8 cellular contexts compared by ENCODE assay signal in genomic region chr11:118435233-118435892, GRCh38. TPM values are rescaled to one million over a fixed set of nuclear protein-coding genes. Genes with fewer than 3 reads are reported as not detected.
A peak's percentile ranks its signal among the peaks of the same experiment; 100 is the strongest.
DNase-seq lines count a peak whose midpoint lies in the region; ATAC-seq, FAIRE-seq and TF ChIP-seq lines count a peak whose summit lies in the region.

No MANE protein-coding gene starts in this region.

- no peaks in the 10 kb centered on the region; a peak in 2 of 5 replicates for H3K36me3 ChIP-seq in HepG2 (replicated peaks in 1 of 2; ENCODE audit: control insufficient read depth in 1 of 2, insufficient read depth in 2 of 2, low read length in 2 of 2)

- TF ChIP-seq EP300 in HepG2 (IDR thresholded peaks at IDR 0.05; ENCODE audit: low read depth in 2 of 2, low read length in 2 of 2) (no peak), HepG2 (CRISPR knock-in tag; IDR thresholded peaks at IDR 0.05; ENCODE audit: borderline replicate concordance) (no peak)

- no peaks in the 10 kb centered on the region for H3K9me3 Mint-ChIP-seq in chondrocyte (ENCODE audit: low read depth)

- H3K9ac ChIP-seq in HepG2 (ENCODE audit: insufficient read depth, low read depth, low read length) = peak overlapping the region; percentile 72

- intact Hi-C loops in HepG2 (cut with micrococcal nuclease; ENCODE audit: unreplicated experiment) = loop anchor here (2.0 kb wide), 1 partner anchor 35 kb away; the partner anchor contains the start of gene ATP5MG

- H3K4me1 Mint-ChIP-seq in chondrocyte (ENCODE audit: low read depth) = peaks cover 43% of the 10 kb centered on the region

- peak; percentile 25 to 52; a peak in 2 of 4 replicates for TF ChIP-seq POLR2A in HepG2 (IDR thresholded peaks at IDR 0.05; ENCODE audit: insufficient read depth in 1 of 2, low read depth in 2 of 2, low read length in 2 of 2)

- no peaks in the 10 kb centered on the region for H3K9me3 ChIP-seq in HepG2 (ENCODE audit: low read length)

- CTCF ChIA-PET in HepG2 (lab: Yijun Ruan, JAX; ENCODE audit: low intra/inter-chr PET ratio, low total read pairs) = no interaction called here

- DNase-seq in ACHN (peak; percentile 66), NCI-H446 treated with DMSO at 0.1 percent for 48 hours (lab: John Stamatoyannopoulos, UW) (peak; percentile 88), chondrocyte (ENCODE audit: low spot score) (no peak), HepG2 (ENCODE audit: low spot score) (peak; percentile 75)
- DNase-seq in activated CD4-positive, CD25-positive, alpha-beta regulatory T cell treated with anti-CD3 and anti-CD28 coated beads, Interleukin-2, amount 50 U/mL, for 72 hours = peak; percentile 64
- peak; percentile 41 for DNase-seq in stimulated activated CD8-positive, alpha-beta memory T cell treated with anti-CD3 and anti-CD28 coated beads, Interleukin-12 subunit alpha, Interleukin-12 subunit beta, amount 100 ng/mL, for 24 hours (ENCODE audit: extremely low read depth)

- ATAC-seq in GM18909 (IDR thresholded peaks at IDR 0.05; ENCODE audit: poor library complexity, unreplicated experiment) = peak; percentile 31
- peak; percentile 13 for ATAC-seq in HG03342 (IDR thresholded peaks at IDR 0.05; ENCODE audit: unreplicated experiment)
- peak; percentile 72 for ATAC-seq in HepG2

- FAIRE-seq in HepG2 (lab: Jason Lieb, UNC) = no peak

- peak overlapping the region; percentile 91 for H3K27ac Mint-ChIP-seq in chondrocyte (ENCODE audit: unreplicated experiment)

- TF ChIP-seq CTCF in chondrocyte (IDR thresholded peaks at IDR 0.05) (no peak), HepG2 (CRISPR knock-in tag; IDR thresholded peaks at IDR 0.05) (no peak)

- H2AFZ ChIP-seq in HepG2 (ENCODE audit: low read length) = peak overlapping the region; percentile 89

- peaks cover 53% of the 10 kb centered on the region for H3K4me1 ChIP-seq in HepG2 (ENCODE audit: insufficient read depth, low read length)

- H3K27me3 Mint-ChIP-seq in chondrocyte (ENCODE audit: low read depth) = no peaks in the 10 kb centered on the region

- peak overlapping the region; percentile 93 for H3K4me3 Mint-ChIP-seq in chondrocyte (ENCODE audit: unreplicated experiment)

- H3K4me3 ChIP-seq in HepG2 (replicated peaks in 1 of 3; ENCODE audit: insufficient read depth in 1 of 3, low read depth in 2 of 3, low read length in 3 of 3) = peak overlapping the region; percentile 67 to 84 (median 73)

- POLR2A ChIA-PET in HepG2 (lab: Yijun Ruan, JAX) = interaction anchor here (0.6 to 2.1 kb wide), 11 partner anchors 8 to 397 kb away, joined by 3 to 20 read pairs (median 3); partner anchors contain the start of gene TMEM25

- no peak for TF ChIP-seq RAD21 in HepG2 (CRISPR knock-in tag; IDR thresholded peaks at IDR 0.05)

- H3K79me2 ChIP-seq in HepG2 (ENCODE audit: insufficient read depth, low read length) = peaks cover 38% of the 10 kb centered on the region

- H3K36me3 Mint-ChIP-seq in chondrocyte (ENCODE audit: low read depth) = no peaks in the 10 kb centered on the region

- H3K4me2 ChIP-seq in HepG2 (ENCODE audit: low read depth, low read length) = peak overlapping the region; percentile 100

- no peaks in the 10 kb centered on the region for H3K27me3 ChIP-seq in HepG2 (ENCODE audit: control insufficient read depth in 1 of 2, insufficient read depth in 2 of 2, low read length in 2 of 2)

- peaks cover 27% of the 10 kb centered on the region for H4K20me1 ChIP-seq in HepG2 (ENCODE audit: insufficient read depth, low read length)

- in situ Hi-C loops in ACHN (cut with HindIII; ENCODE audit: low pct_ligation_motif_present, low pct_unique_long_range_greater_than_20kb, low sequenced_read_pairs) = no loop called here
- in situ Hi-C loops in HepG2 (cut with HindIII; ENCODE audit: extremely low pct_ligation_motif_present, low pct_unique_long_range_greater_than_20kb) = no loop called here

- peak overlapping the region; percentile 87 for H3K27ac ChIP-seq in HepG2 (ENCODE audit: extremely low read length, insufficient read depth, low read length)

- 0% methylated on average over 38 of the region's 38 CpGs for WGBS in HepG2 (ENCODE audit: low lambda C conversion rate)

- BruUV-seq in HepG2 (replicated peaks; lab: Mats Ljungman, UMichigan) = TSS peak; percentile 70

TF ChIP-seq in HepG2, 621 proteins besides CTCF, POLR2A, EP300 and RAD21 (continues in another document):
- TF ChIP-seq TOE1 (CRISPR knock-in tag; IDR thresholded peaks at IDR 0.05) (no peak), ZNF674 (CRISPR knock-in tag; IDR thresholded peaks at IDR 0.05; ENCODE audit: low read depth) (no peak), ZNF282 (IDR thresholded peaks at IDR 0.05; ENCODE audit: partially characterized antibody) (no peak), HES4 (CRISPR knock-in tag; IDR thresholded peaks at IDR 0.05; ENCODE audit: borderline replicate concordance) (peak; percentile 57; the same call in 1 of the 2 replicates), ZSCAN20 (CRISPR knock-in tag; IDR thresholded peaks at IDR 0.05; ENCODE audit: borderline replicate concordance) (no peak), TEAD3 (CRISPR knock-in tag; optimal IDR thresholded peaks at IDR 0.05; ENCODE audit: borderline replicate concordance) (no peak), HHEX (CRISPR knock-in tag; IDR thresholded peaks at IDR 0.05) (no peak), ETV6 (CRISPR knock-in tag; conservative IDR thresholded peaks at IDR 0.05) (no peak), ZKSCAN8 (CRISPR knock-in tag; IDR thresholded peaks at IDR 0.05; ENCODE audit: borderline replicate concordance) (no peak)
- TF ChIP-seq, protein P1, sequence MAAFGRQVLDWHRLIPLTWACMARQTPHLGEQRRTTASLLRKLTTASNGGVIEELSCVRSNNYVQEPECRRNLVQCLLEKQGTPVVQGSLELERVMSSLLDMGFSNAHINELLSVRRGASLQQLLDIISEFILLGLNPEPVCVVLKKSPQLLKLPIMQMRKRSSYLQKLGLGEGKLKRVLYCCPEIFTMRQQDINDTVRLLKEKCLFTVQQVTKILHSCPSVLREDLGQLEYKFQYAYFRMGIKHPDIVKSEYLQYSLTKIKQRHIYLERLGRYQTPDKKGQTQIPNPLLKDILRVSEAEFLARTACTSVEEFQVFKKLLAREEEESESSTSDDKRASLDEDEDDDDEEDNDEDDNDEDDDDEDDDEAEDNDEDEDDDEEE (CRISPR knock-in tag; IDR thresholded peaks at IDR 0.05) = 0 out of 2 replicates have a peak, but pooled peaks have one; percentile 11

RNA-seq across cellular contexts. Expression of gene KMT2A, which starts 0.9 kb away (rescaled TPM):
- total RNA-seq in chondrocyte (40.3 to 57.6 TPM (median 42.9 TPM) in 3 replicates), HepG2 (2016; rRNA removed; fragmentation: Illumina TruSeq; extraction: Trizol) (20.0 and 26.2 TPM in 2 replicates)
- total RNA-seq in HepG2 (2016; cell fraction: cytosol; rRNA removed; fragmentation: Illumina TruSeq; extraction: Trizol; ENCODE audit: low read depth) = 8.0 and 8.6 TPM in 2 replicates
- total RNA-seq in HepG2 (2016; cell fraction: insoluble cytoplasmic fraction; rRNA removed; fragmentation: Illumina TruSeq; extraction: Trizol) = 19.8 and 22.3 TPM in 2 replicates
- total RNA-seq in HepG2 (2016; cell fraction: membrane; rRNA removed; fragmentation: Illumina TruSeq; extraction: Trizol) = 9.8 and 12.0 TPM in 2 replicates
- total RNA-seq in HepG2 (2016; cell fraction: nucleus; rRNA removed; fragmentation: Illumina TruSeq; extraction: Trizol) = 62.9 and 67.9 TPM in 2 replicates
- 12.4 and 12.7 TPM in 2 replicates for polyA plus RNA-seq in HepG2 (2011; rRNA removed)
- polyA plus RNA-seq in HepG2 (2011; cell fraction: cytosol; rRNA removed) = 9.4 and 11.0 TPM in 2 replicates
- polyA plus RNA-seq in HepG2 (2011; cell fraction: nucleus; rRNA removed) = 53.6 and 54.8 TPM in 2 replicates
- polyA plus RNA-seq in HepG2 (2012) = 18.6 and 21.2 TPM in 2 replicates
- 1.8 and 2.3 TPM in 2 replicates for polyA plus RNA-seq in HepG2 (2016; cell fraction: cytosol; fragmentation: Illumina TruSeq; extraction: Trizol; ENCODE audit: low read depth)
- polyA plus RNA-seq in HepG2 (2016; cell fraction: insoluble cytoplasmic fraction; fragmentation: Illumina TruSeq; extraction: Trizol; ENCODE audit: low read depth) = 14.1 and 14.7 TPM in 2 replicates
- polyA plus RNA-seq in HepG2 (2016; cell fraction: membrane; fragmentation: Illumina TruSeq; extraction: Trizol; ENCODE audit: low read depth) = 3.7 and 4.5 TPM in 2 replicates
- polyA plus RNA-seq in HepG2 (2016; cell fraction: nucleus; fragmentation: Illumina TruSeq; extraction: Trizol; ENCODE audit: insufficient read depth, low read depth) = 53.1 and 68.2 TPM in 2 replicates
- 54.0 and 71.0 TPM in 2 replicates for polyA minus RNA-seq in HepG2 (2011; rRNA and poly(A)+ RNA removed; ENCODE audit: low replicate concordance)
- polyA minus RNA-seq in HepG2 (2011; cell fraction: cytosol; rRNA and poly(A)+ RNA removed) = 31.2 and 32.9 TPM in 2 replicates
- polyA minus RNA-seq in HepG2 (2011; cell fraction: nucleus; rRNA and poly(A)+ RNA removed) = 121 and 138 TPM in 2 replicates

RNA-seq across cellular contexts. Expression of gene ATP5MG, which starts 34.0 kb away (rescaled TPM):
- total RNA-seq in chondrocyte (107 to 138 TPM (median 135 TPM) in 3 replicates), HepG2 (2016; rRNA removed; fragmentation: Illumina TruSeq; extraction: Trizol) (320 and 408 TPM in 2 replicates)
- total RNA-seq in HepG2 (2016; cell fraction: cytosol; rRNA removed; fragmentation: Illumina TruSeq; extraction: Trizol; ENCODE audit: low read depth) = 159 and 171 TPM in 2 replicates
- total RNA-seq in HepG2 (2016; cell fraction: insoluble cytoplasmic fraction; rRNA removed; fragmentation: Illumina TruSeq; extraction: Trizol) = 349 and 437 TPM in 2 replicates
- total RNA-seq in HepG2 (2016; cell fraction: membrane; rRNA removed; fragmentation: Illumina TruSeq; extraction: Trizol) = 200 and 226 TPM in 2 replicates
- total RNA-seq in HepG2 (2016; cell fraction: nucleus; rRNA removed; fragmentation: Illumina TruSeq; extraction: Trizol) = 118 TPM in 2 replicates
- 209 and 260 TPM in 2 replicates for polyA plus RNA-seq in HepG2 (2011; rRNA removed)
- 224 and 232 TPM in 2 replicates for polyA plus RNA-seq in HepG2 (2011; cell fraction: cytosol; rRNA removed)
- 34.3 and 48.4 TPM in 2 replicates for polyA plus RNA-seq in HepG2 (2011; cell fraction: nucleus; rRNA removed)
- polyA plus RNA-seq in HepG2 (2012) = 196 and 279 TPM in 2 replicates
- polyA plus RNA-seq in HepG2 (2016; cell fraction: cytosol; fragmentation: Illumina TruSeq; extraction: Trizol; ENCODE audit: low read depth) = 199 and 242 TPM in 2 replicates
- 446 and 519 TPM in 2 replicates for polyA plus RNA-seq in HepG2 (2016; cell fraction: insoluble cytoplasmic fraction; fragmentation: Illumina TruSeq; extraction: Trizol; ENCODE audit: low read depth)
- 199 and 264 TPM in 2 replicates for polyA plus RNA-seq in HepG2 (2016; cell fraction: membrane; fragmentation: Illumina TruSeq; extraction: Trizol; ENCODE audit: low read depth)
- polyA plus RNA-seq in HepG2 (2016; cell fraction: nucleus; fragmentation: Illumina TruSeq; extraction: Trizol; ENCODE audit: insufficient read depth, low read depth) = 242 and 264 TPM in 2 replicates
- 36.3 and 59.5 TPM in 2 replicates for polyA minus RNA-seq in HepG2 (2011; rRNA and poly(A)+ RNA removed; ENCODE audit: low replicate concordance)
- polyA minus RNA-seq in HepG2 (2011; cell fraction: cytosol; rRNA and poly(A)+ RNA removed) = 41.8 and 56.3 TPM in 2 replicates
- 17.0 and 20.9 TPM in 2 replicates for polyA minus RNA-seq in HepG2 (2011; cell fraction: nucleus; rRNA and poly(A)+ RNA removed)

Comparison
In these comparisons a context has a peak if more than half of its experiments do, and no peak if none do; other contexts are left out.
1. ATAC-seq: peak in every context shown above with its lines; median percentile 72 in HepG2; 31 in GM18909; 13 in HG03342.